Comparison of ENCODE assay signal across 8 cellular contexts in genomic region chr5:167723254-167723871, GRCh38.
A peak's percentile ranks its signal among the peaks of the same experiment; 100 is the strongest.
DNase-seq lines count a peak whose midpoint lies in the region; ATAC-seq lines count a peak whose summit lies in the region.

No MANE protein-coding gene starts in this region.

- H3K27me3 ChIP-seq in effector memory CD4-positive, alpha-beta T cell (replicated peaks; ENCODE audit: control insufficient read depth, insufficient read depth, low read length, poor library complexity, severe bottlenecking), result no peaks in the 10 kb centered on the region

- no peaks in the 10 kb centered on the region for H3K9me3 ChIP-seq in effector memory CD4-positive, alpha-beta T cell (ENCODE audit: control insufficient read depth, low read length)

- H3K4me1 ChIP-seq in effector memory CD4-positive, alpha-beta T cell (ENCODE audit: control insufficient read depth, insufficient read depth, low read length, poor library complexity, severe bottlenecking), result no peaks in the 10 kb centered on the region

- peak; percentile 49 for DNase-seq in COLO829 (ENCODE audit: low spot score)
- DNase-seq in NCI-H69 (lab: John Stamatoyannopoulos, UW), result peak; percentile 83
- peak; percentile 62 to 72 for DNase-seq in activated CD4-positive, alpha-beta T cell treated with anti-CD3 and anti-CD28 coated beads, Interleukin-2, amount 50 U/mL, for 48 hours
- DNase-seq in effector memory CD4-positive, alpha-beta T cell, result peak in 2 of 3 donors; percentile 8 to 38
- DNase-seq in medulla oblongata (ENCODE audit: extremely low spot score), result peak; percentile 92
- peak; percentile 1 to 5 for DNase-seq in stimulated activated CD8-positive, alpha-beta memory T cell treated with anti-CD3 and anti-CD28 coated beads, Interleukin-15, amount 100 ng/mL, for 4 hours (ENCODE audit: low read depth in 2 of 2)

- no peaks in the 10 kb centered on the region for H3K36me3 ChIP-seq in effector memory CD4-positive, alpha-beta T cell (ENCODE audit: control insufficient read depth, insufficient read depth, low read length)

- no peak overlapping the region for H3K4me3 ChIP-seq in effector memory CD4-positive, alpha-beta T cell (ENCODE audit: insufficient read depth, low read depth, low read length, poor library complexity, severe bottlenecking)

- peak; percentile 99 for ATAC-seq in GM19395 (IDR thresholded peaks at IDR 0.05; ENCODE audit: unreplicated experiment)
- peak; percentile 97 for ATAC-seq in HG03432 (IDR thresholded peaks at IDR 0.05; ENCODE audit: unreplicated experiment)

- H3K27ac ChIP-seq in effector memory CD4-positive, alpha-beta T cell (ENCODE audit: insufficient read depth, low read length, poor library complexity, severe bottlenecking), result no peak overlapping the region

Comparison
In these comparisons a context has a peak if more than half of its experiments do, and no peak if none do; other contexts are left out.
1. DNase-seq: peak in every context shown above with its lines; median percentile 92 in medulla oblongata; 83 in NCI-H69; 67 in activated CD4-positive, alpha-beta T cell treated with anti-CD3 and anti-CD28 coated beads, Interleukin-2, amount 50 U/mL, for 48 hours; 49 in COLO829; 23 in effector memory CD4-positive, alpha-beta T cell; 3 in stimulated activated CD8-positive, alpha-beta memory T cell treated with anti-CD3 and anti-CD28 coated beads, Interleukin-15, amount 100 ng/mL, for 4 hours.